ENCODE assay signal across 15 cellular contexts in the genomic region with DNA sequence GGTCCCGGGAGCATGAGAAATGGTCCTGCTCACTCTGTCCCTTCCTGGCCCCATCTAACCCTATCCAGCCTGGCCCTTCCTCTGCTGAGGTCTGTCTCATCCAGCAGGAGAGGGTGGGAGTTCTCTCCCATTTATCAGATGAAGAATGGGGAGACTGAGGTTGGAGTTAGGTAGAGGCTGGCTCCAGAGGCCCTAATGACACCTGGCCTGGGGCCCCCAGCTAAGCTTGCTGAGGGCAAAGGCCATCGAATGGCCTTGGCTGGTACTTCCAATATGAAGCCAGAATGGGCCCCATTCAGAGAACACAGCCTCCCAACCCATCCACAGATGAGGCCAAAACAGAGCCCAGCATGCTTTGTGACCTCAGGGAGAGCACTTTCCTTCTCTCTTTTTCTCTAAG. TPM values are rescaled to one million over a fixed set of nuclear protein-coding genes. Genes with fewer than 3 reads are reported as not detected.
DNase-seq lines count a peak whose midpoint lies in the region; ATAC-seq and TF ChIP-seq lines count a peak whose summit lies in the region.
"Had no signal": no experiment of that assay in that cellular context is flagged by ENCODE, and none has a peak within 500 bp of the region (broad histone marks: within the 10 kb centered on the region; RNA-seq: fewer than 3 reads in every experiment).

No MANE protein-coding gene starts in this region.

- 76% methylated on average over 2 of the region's 2 CpGs for WGBS in hepatocyte (ENCODE audit: low lambda C conversion rate, missing lambda C conversion rate)

- ATAC-seq in activated CD4-positive, alpha-beta T cell treated with anti-CD3 and anti-CD28 coated beads for 36 hours = no peak
- no peak for ATAC-seq in activated CD8-positive, alpha-beta T cell treated with anti-CD3 and anti-CD28 coated beads for 36 hours
- ATAC-seq in stimulated activated naive B cell treated with anti-CD40 and anti-IgM and Interleukin-4, amounts not matched to agents 10 μg/mL and 1 μg/mL and 100 μg/mL, for 72 hours (replicated peaks) = no peak

- H3K27me3 Mint-ChIP-seq in activated CD4-positive, alpha-beta T cell treated with anti-CD3 and anti-CD28 coated beads for 36 hours = no peaks in the 10 kb centered on the region
- no peaks in the 10 kb centered on the region for H3K27me3 Mint-ChIP-seq in activated CD8-positive, alpha-beta T cell treated with anti-CD3 and anti-CD28 coated beads for 36 hours
- peaks cover 0 to 6% of the 10 kb centered on the region in 2 donors for H3K27me3 Mint-ChIP-seq in stimulated activated naive B cell treated with anti-CD40 and anti-IgM and Interleukin-4, amounts not matched to agents 10 μg/mL and 1 μg/mL and 100 μg/mL, for 72 hours

- H3K27ac Mint-ChIP-seq in activated CD4-positive, alpha-beta T cell treated with anti-CD3 and anti-CD28 coated beads for 36 hours = no peak overlapping the region
- no peak overlapping the region for H3K27ac Mint-ChIP-seq in activated CD8-positive, alpha-beta T cell treated with anti-CD3 and anti-CD28 coated beads for 36 hours
- no peak overlapping the region for H3K27ac Mint-ChIP-seq in stimulated activated naive B cell treated with anti-CD40 and anti-IgM and Interleukin-4, amounts not matched to agents 10 μg/mL and 1 μg/mL and 100 μg/mL, for 72 hours
- H3K27ac Mint-ChIP-seq: type B pancreatic cell had no signal

- H3K36me3 Mint-ChIP-seq in activated CD4-positive, alpha-beta T cell treated with anti-CD3 and anti-CD28 coated beads for 36 hours (ENCODE audit: low read depth) = peaks cover 21% of the 10 kb centered on the region
- peaks cover 28% of the 10 kb centered on the region for H3K36me3 Mint-ChIP-seq in activated CD8-positive, alpha-beta T cell treated with anti-CD3 and anti-CD28 coated beads for 36 hours (ENCODE audit: low read depth)
- H3K36me3 Mint-ChIP-seq in stimulated activated naive B cell treated with anti-CD40 and anti-IgM and Interleukin-4, amounts not matched to agents 10 μg/mL and 1 μg/mL and 100 μg/mL, for 72 hours = peaks cover 35 to 43% of the 10 kb centered on the region in 2 donors

- no peaks in the 10 kb centered on the region for H3K9me3 Mint-ChIP-seq in activated CD4-positive, alpha-beta T cell treated with anti-CD3 and anti-CD28 coated beads for 36 hours (ENCODE audit: low read depth)
- H3K9me3 Mint-ChIP-seq in activated CD8-positive, alpha-beta T cell treated with anti-CD3 and anti-CD28 coated beads for 36 hours = no peaks in the 10 kb centered on the region
- H3K9me3 Mint-ChIP-seq in stimulated activated naive B cell treated with anti-CD40 and anti-IgM and Interleukin-4, amounts not matched to agents 10 μg/mL and 1 μg/mL and 100 μg/mL, for 72 hours = no peaks in the 10 kb centered on the region
- H3K9me3 Mint-ChIP-seq: type B pancreatic cell had no signal

- H3K27ac ChIP-seq in hepatocyte = no peak overlapping the region
- H3K27ac ChIP-seq in effector memory CD4-positive, alpha-beta T cell (ENCODE audit: insufficient read depth, low read length, poor library complexity, severe bottlenecking) = no peak overlapping the region

- intact Hi-C loops in activated CD4-positive, alpha-beta T cell treated with anti-CD3 and anti-CD28 coated beads for 36 hours (cut with DNase I, micrococcal nuclease) = loop anchor here in 1 of 2 experiments (2.0 kb wide), 1 partner anchor 18 kb away; no protein-coding TSS in a partner anchor
- intact Hi-C loops in activated CD8-positive, alpha-beta T cell treated with anti-CD3 and anti-CD28 coated beads for 36 hours (cut with micrococcal nuclease) = no loop called here

- H4K20me1 ChIP-seq in hepatocyte (ENCODE audit: insufficient read depth, poor library complexity, severe bottlenecking) = no peaks in the 10 kb centered on the region

- peak overlapping the region; percentile 88 for H3K4me2 ChIP-seq in hepatocyte

- peak overlapping the region; percentile 79 for H3K4me3 Mint-ChIP-seq in activated CD4-positive, alpha-beta T cell treated with anti-CD3 and anti-CD28 coated beads for 36 hours
- H3K4me3 Mint-ChIP-seq in activated CD8-positive, alpha-beta T cell treated with anti-CD3 and anti-CD28 coated beads for 36 hours = peak overlapping the region; percentile 82
- peak overlapping the region; percentile 82 to 87 for H3K4me3 Mint-ChIP-seq in stimulated activated naive B cell treated with anti-CD40 and anti-IgM and Interleukin-4, amounts not matched to agents 10 μg/mL and 1 μg/mL and 100 μg/mL, for 72 hours

- no peaks in the 10 kb centered on the region for H3K27me3 ChIP-seq in hepatocyte
- no peaks in the 10 kb centered on the region for H3K27me3 ChIP-seq in effector memory CD4-positive, alpha-beta T cell (replicated peaks; ENCODE audit: control insufficient read depth, insufficient read depth, low read length, poor library complexity, severe bottlenecking)
- H3K27me3 ChIP-seq: MG63 had no signal

- peaks cover 19% of the 10 kb centered on the region for H3K4me1 ChIP-seq in hepatocyte (ENCODE audit: insufficient read depth)
- H3K4me1 ChIP-seq in effector memory CD4-positive, alpha-beta T cell (ENCODE audit: control insufficient read depth, insufficient read depth, low read length, poor library complexity, severe bottlenecking) = peaks cover 12% of the 10 kb centered on the region

- TF ChIP-seq CTCF in activated CD8-positive, alpha-beta T cell treated with anti-CD3 and anti-CD28 coated beads for 36 hours (IDR thresholded peaks at IDR 0.05) = no peak
- TF ChIP-seq CTCF in hepatocyte (IDR thresholded peaks at IDR 0.05; ENCODE audit: poor library complexity) = no peak

- CTCF ChIA-PET in activated CD4-positive, alpha-beta T cell treated with anti-CD3 and anti-CD28 coated beads for 36 hours (lab: Charles Lee) = interaction anchor here (2.6 kb wide), 1 partner anchor 9 kb away, joined by 8 read pairs; no protein-coding TSS in a partner anchor
- CTCF ChIA-PET in activated CD8-positive, alpha-beta T cell treated with anti-CD3 and anti-CD28 coated beads for 36 hours (lab: Charles Lee) = no interaction called here

- POLR2A ChIA-PET in activated CD4-positive, alpha-beta T cell treated with anti-CD3 and anti-CD28 coated beads for 36 hours (lab: Charles Lee) = no interaction called here
- POLR2A ChIA-PET in activated CD8-positive, alpha-beta T cell treated with anti-CD3 and anti-CD28 coated beads for 36 hours (lab: Charles Lee) = interaction anchor here (0.6 to 3.8 kb wide), 10 partner anchors 9 to 372 kb away, joined by 3 to 25 read pairs (median 4); a partner anchor contains a TSS

- no peaks in the 10 kb centered on the region for H3K36me3 ChIP-seq in hepatocyte (replicated peaks; ENCODE audit: insufficient read depth, low read depth)
- no peaks in the 10 kb centered on the region for H3K36me3 ChIP-seq in effector memory CD4-positive, alpha-beta T cell (ENCODE audit: control insufficient read depth, insufficient read depth, low read length)
- H3K36me3 ChIP-seq: MG63 had no signal

- H3K4me1 Mint-ChIP-seq in activated CD4-positive, alpha-beta T cell treated with anti-CD3 and anti-CD28 coated beads for 36 hours = peaks cover 21% of the 10 kb centered on the region
- H3K4me1 Mint-ChIP-seq in activated CD8-positive, alpha-beta T cell treated with anti-CD3 and anti-CD28 coated beads for 36 hours (ENCODE audit: low read depth) = peaks cover 32% of the 10 kb centered on the region
- H3K4me1 Mint-ChIP-seq in stimulated activated naive B cell treated with anti-CD40 and anti-IgM and Interleukin-4, amounts not matched to agents 10 μg/mL and 1 μg/mL and 100 μg/mL, for 72 hours = peaks cover 37 to 62% of the 10 kb centered on the region in 2 donors

- H3K79me2 ChIP-seq in hepatocyte = no peaks in the 10 kb centered on the region

- no peak for DNase-seq in activated CD4-positive, alpha-beta T cell treated with anti-CD3 and anti-CD28 coated beads for 36 hours
- DNase-seq in activated CD4-positive, alpha-beta T cell treated with anti-CD3 and anti-CD28 coated beads, Interleukin-2, amount 50 U/mL, for 1 hour = no peak
- no peak for DNase-seq in activated CD8-positive, alpha-beta T cell treated with anti-CD3 and anti-CD28 coated beads for 36 hours
- DNase-seq in hepatocyte (ENCODE audit: low spot score) (no peak), foreskin melanocyte (no peak)
- no peak for DNase-seq in stimulated activated naive B cell treated with anti-CD40 and anti-IgM and Interleukin-4, amounts not matched to agents 10 μg/mL and 1 μg/mL and 100 μg/mL, for 72 hours
- DNase-seq in stimulated activated CD4-positive, alpha-beta T cell treated with anti-CD3 and anti-CD28 coated beads, Interleukin-2, amount 100 ng/mL, for 24 hours = no peak
- no peak for DNase-seq in effector memory CD4-positive, alpha-beta T cell
- DNase-seq: aorta, DMS 273 treated with DMSO at 0.1 percent for 48 hours, MG63, midbrain, NCI-H2227 treated with DMSO at 0.1 percent for 48 hours, retina had no signal

- no peaks in the 10 kb centered on the region for H3K9me3 ChIP-seq in hepatocyte (ENCODE audit: low read depth)
- no peaks in the 10 kb centered on the region for H3K9me3 ChIP-seq in effector memory CD4-positive, alpha-beta T cell (ENCODE audit: control insufficient read depth, low read length)
- H3K9me3 ChIP-seq: MG63 had no signal

- no peaks in the 10 kb centered on the region for H3K9me2 ChIP-seq in hepatocyte (replicated peaks; ENCODE audit: insufficient read depth)

- no peak overlapping the region for H3K4me3 ChIP-seq in hepatocyte
- no peak overlapping the region for H3K4me3 ChIP-seq in effector memory CD4-positive, alpha-beta T cell (ENCODE audit: insufficient read depth, low read depth, low read length, poor library complexity, severe bottlenecking)
- H3K4me3 ChIP-seq: MG63 had no signal

- no peak overlapping the region for H2AFZ ChIP-seq in hepatocyte

RNA-seq across cellular contexts. Expression of a gene that starts 1.4 kb away (rescaled TPM):
- total RNA-seq in activated CD4-positive, alpha-beta T cell treated with anti-CD3 and anti-CD28 coated beads for 36 hours = 10 to 100 TPM; 48.4 to 53.1 TPM
- 10 to 100 TPM; 41.7 to 45.7 TPM for total RNA-seq in activated CD8-positive, alpha-beta T cell treated with anti-CD3 and anti-CD28 coated beads for 36 hours
- 9.7 and 11.8 TPM in 2 replicates for total RNA-seq in hepatocyte
- polyA plus RNA-seq in hepatocyte = 12.4 and 16.1 TPM in 2 replicates

RNA-seq across cellular contexts. Expression of a gene that starts 18.6 kb away (rescaled TPM):
- total RNA-seq in activated CD4-positive, alpha-beta T cell treated with anti-CD3 and anti-CD28 coated beads for 36 hours = 10 to 100 TPM; 36.4 to 61.6 TPM
- 10 to 100 TPM; 32.4 to 39.3 TPM for total RNA-seq in activated CD8-positive, alpha-beta T cell treated with anti-CD3 and anti-CD28 coated beads for 36 hours
- 34.7 and 38.7 TPM in 2 replicates for total RNA-seq in hepatocyte
- 43.2 and 48.9 TPM in 2 replicates for polyA plus RNA-seq in hepatocyte

RNA-seq across cellular contexts. Expression of a gene that starts 23.9 kb away (rescaled TPM):
- total RNA-seq in activated CD4-positive, alpha-beta T cell treated with anti-CD3 and anti-CD28 coated beads for 36 hours = 10 to 100 TPM; 80.7 to 96.4 TPM
- 10 to 100 TPM; 57.5 to 58.3 TPM for total RNA-seq in activated CD8-positive, alpha-beta T cell treated with anti-CD3 and anti-CD28 coated beads for 36 hours
- total RNA-seq in hepatocyte = 65.5 and 70.4 TPM in 2 replicates
- polyA plus RNA-seq in hepatocyte = 55.5 and 61.2 TPM in 2 replicates

RNA-seq across cellular contexts. Expression of a gene that starts 24.5 kb away (rescaled TPM):
- 100 to 1,000 TPM; 164 to 231 TPM for total RNA-seq in activated CD4-positive, alpha-beta T cell treated with anti-CD3 and anti-CD28 coated beads for 36 hours
- total RNA-seq in activated CD8-positive, alpha-beta T cell treated with anti-CD3 and anti-CD28 coated beads for 36 hours = 100 to 1,000 TPM; 205 to 208 TPM
- total RNA-seq in hepatocyte = 175 and 182 TPM in 2 replicates
- 132 and 149 TPM in 2 replicates for polyA plus RNA-seq in hepatocyte

RNA-seq across cellular contexts. Expression of a gene that starts 36.8 kb away (rescaled TPM):
- 10 to 100 TPM; 23.3 to 25.9 TPM for total RNA-seq in activated CD4-positive, alpha-beta T cell treated with anti-CD3 and anti-CD28 coated beads for 36 hours
- total RNA-seq in activated CD8-positive, alpha-beta T cell treated with anti-CD3 and anti-CD28 coated beads for 36 hours = 10 to 100 TPM; 28.2 to 32.3 TPM
- 9.6 and 10.7 TPM in 2 replicates for total RNA-seq in hepatocyte
- polyA plus RNA-seq in hepatocyte = 9.1 and 9.3 TPM in 2 replicates
